ENCODE assay signal across 24 cellular contexts in the genomic region with DNA sequence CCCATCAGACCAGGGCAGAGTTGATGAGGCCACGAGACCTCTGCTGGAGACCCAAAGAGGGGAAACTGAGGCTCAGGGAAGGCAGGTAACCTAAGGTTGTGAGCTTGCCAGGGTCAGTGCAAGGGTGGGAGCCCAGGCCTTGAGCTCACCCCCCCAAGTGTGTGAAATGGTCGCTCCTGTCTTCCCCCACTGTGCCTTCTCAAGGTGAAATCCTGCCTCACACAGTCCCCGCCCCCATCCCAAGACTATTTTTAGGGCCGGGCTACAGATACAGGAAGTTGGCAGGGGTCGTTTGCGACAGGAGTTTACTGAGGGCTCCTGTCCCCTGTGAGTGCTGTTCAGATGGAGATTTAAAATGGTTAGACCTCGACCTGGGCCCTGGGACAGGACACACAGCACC. TPM values are rescaled to one million over a fixed set of nuclear protein-coding genes. Genes with fewer than 3 reads are reported as not detected.
A peak's percentile ranks its signal among the peaks of the same experiment; 100 is the strongest.
DNase-seq lines count a peak whose midpoint lies in the region; ATAC-seq and TF ChIP-seq lines count a peak whose summit lies in the region.
"Had no signal": no experiment of that assay in that cellular context is flagged by ENCODE, and none has a peak within 500 bp of the region (broad histone marks: within the 10 kb centered on the region; RNA-seq: fewer than 3 reads in every experiment).

No MANE protein-coding gene starts in this region.

- peaks cover 0 to 11% (median 8%) of the 10 kb centered on the region in 11 experiments; a peak in 13 of 22 replicates for H3K9me3 ChIP-seq in BLaER1 treated with 17β-estradiol and CSF1 and Interleukin-3, amounts not matched to agents 10 nM and 100 nM (replicated peaks in 1 of 11)
- H3K9me3 ChIP-seq in WERI-Rb-1 (ENCODE audit: severe bottlenecking) = no peaks in the 10 kb centered on the region
- no peaks in the 10 kb centered on the region for H3K9me3 ChIP-seq in right cardiac atrium (ENCODE audit: control insufficient read depth, low read length)
- H3K9me3 ChIP-seq in lower lobe of right lung = no peaks in the 10 kb centered on the region
- H3K9me3 ChIP-seq: A549, pancreas, SJSA1, thoracic aorta had no signal

- H3K27ac Mint-ChIP-seq in WTC11 = no peak overlapping the region
- H3K27ac Mint-ChIP-seq: activated naive CD4-positive, alpha-beta T cell treated with anti-CD3 and anti-CD28 coated beads, Interleukin-2, amount 10 ng/mL, durations not matched to agents 7 days and 5 days; activated T-cell treated with anti-CD3 and anti-CD28 coated beads, Interleukin-2, amount 50 U/mL, for 24 hours; natural killer cell treated with Interleukin-12 subunit alpha and Interleukin-12 subunit beta and Interleukin-15 and Interleukin-18, amount 100 ng/mL, for 72 hours had no signal

- peaks cover 5% of the 10 kb centered on the region for H3K4me1 Mint-ChIP-seq in WTC11

- TF ChIP-seq CTCF in WERI-Rb-1 (IDR thresholded peaks at IDR 0.05; ENCODE audit: low read depth, low read length) = no peak
- no peak for TF ChIP-seq CTCF in lower lobe of right lung (IDR thresholded peaks at IDR 0.05)
- no peak for TF ChIP-seq CTCF in WTC11 (IDR thresholded peaks at IDR 0.05)

- intact Hi-C loops in right cardiac atrium (cut with DNase I) = loop anchor here in 1 of 4 donors (10.0 kb wide), 1 partner anchor 80 kb away; no protein-coding TSS in a partner anchor
- intact Hi-C loops in lower lobe of right lung (cut with DNase I) = no loop called here

- H3K27me3 ChIP-seq in BLaER1 treated with 17β-estradiol and CSF1 and Interleukin-3, amounts not matched to agents 10 nM and 100 nM = peaks cover 0 to 12% (median 6%) of the 10 kb centered on the region in 11 experiments; a peak in 13 of 22 replicates
- H3K27me3 ChIP-seq in WERI-Rb-1 (ENCODE audit: insufficient read depth, low read depth, severe bottlenecking) = no peaks in the 10 kb centered on the region
- H3K27me3 ChIP-seq in right cardiac atrium (ENCODE audit: control insufficient read depth, insufficient read depth) = no peaks in the 10 kb centered on the region
- H3K27me3 ChIP-seq in lower lobe of right lung (ENCODE audit: low read depth) = peaks cover 4% of the 10 kb centered on the region
- H3K27me3 ChIP-seq: pancreas, SJSA1 had no signal

- H3K27me3 Mint-ChIP-seq in WTC11 (ENCODE audit: low read depth) = peaks cover 2% of the 10 kb centered on the region; the same call in 1 of the 2 replicates

- H3K4me3 Mint-ChIP-seq in WTC11 = no peak overlapping the region
- H3K4me3 Mint-ChIP-seq: activated naive CD4-positive, alpha-beta T cell treated with anti-CD3 and anti-CD28 coated beads, Interleukin-2, amount 10 ng/mL, durations not matched to agents 7 days and 5 days; activated T-cell treated with anti-CD3 and anti-CD28 coated beads, Interleukin-2, amount 50 U/mL, for 24 hours; central memory CD8-positive, alpha-beta T cell; natural killer cell treated with Interleukin-12 subunit alpha and Interleukin-12 subunit beta and Interleukin-15 and Interleukin-18, amount 100 ng/mL, for 72 hours had no signal

- H3K27ac ChIP-seq in BLaER1 treated with 17β-estradiol and CSF1 and Interleukin-3, amounts not matched to agents 10 nM and 100 nM = peak overlapping the region in 8 of 11 experiments; percentile 41 to 70 (median 62); a peak in 16 of 22 replicates
- H3K27ac ChIP-seq in WERI-Rb-1 = peak overlapping the region; percentile 70
- peak overlapping the region; percentile 46 for H3K27ac ChIP-seq in right cardiac atrium (ENCODE audit: low read length)
- no peak overlapping the region for H3K27ac ChIP-seq in lower lobe of right lung
- H3K27ac ChIP-seq: A549, pancreas, SJSA1, thoracic aorta had no signal

- peaks cover 7% of the 10 kb centered on the region for H3K9me3 Mint-ChIP-seq in WTC11
- H3K9me3 Mint-ChIP-seq: activated naive CD4-positive, alpha-beta T cell treated with anti-CD3 and anti-CD28 coated beads, Interleukin-2, amount 10 ng/mL, durations not matched to agents 7 days and 5 days; activated T-cell treated with anti-CD3 and anti-CD28 coated beads, Interleukin-2, amount 50 U/mL, for 24 hours; central memory CD8-positive, alpha-beta T cell; natural killer cell treated with Interleukin-12 subunit alpha and Interleukin-12 subunit beta and Interleukin-15 and Interleukin-18, amount 100 ng/mL, for 72 hours had no signal

- H3K4me1 ChIP-seq in BLaER1 treated with 17β-estradiol and CSF1 and Interleukin-3, amounts not matched to agents 10 nM and 100 nM = peaks cover 34 to 71% (median 59%) of the 10 kb centered on the region in 10 experiments
- no peaks in the 10 kb centered on the region for H3K4me1 ChIP-seq in right cardiac atrium (ENCODE audit: control insufficient read depth, insufficient read depth, low read length)
- peaks cover 13% of the 10 kb centered on the region for H3K4me1 ChIP-seq in lower lobe of right lung
- H3K4me1 ChIP-seq: SJSA1 had no signal

- no peaks in the 10 kb centered on the region for H3K36me3 ChIP-seq in BLaER1 treated with 17β-estradiol and CSF1 and Interleukin-3, amounts not matched to agents 10 nM and 100 nM
- H3K36me3 ChIP-seq in WERI-Rb-1 (no peaks in the 10 kb centered on the region), lower lobe of right lung (no peaks in the 10 kb centered on the region)
- H3K36me3 ChIP-seq: pancreas, SJSA1, thoracic aorta had no signal

- H4K20me1 ChIP-seq in BLaER1 treated with 17β-estradiol and CSF1 and Interleukin-3, amounts not matched to agents 10 nM and 100 nM = peaks cover 0 to 8% (median 0%) of the 10 kb centered on the region in 11 experiments; a peak in 11 of 22 replicates

- H3K36me3 Mint-ChIP-seq in WTC11 = no peaks in the 10 kb centered on the region
- H3K36me3 Mint-ChIP-seq: activated naive CD4-positive, alpha-beta T cell treated with anti-CD3 and anti-CD28 coated beads, Interleukin-2, amount 10 ng/mL, durations not matched to agents 7 days and 5 days; natural killer cell treated with Interleukin-12 subunit alpha and Interleukin-12 subunit beta and Interleukin-15 and Interleukin-18, amount 100 ng/mL, for 72 hours had no signal

- H3K4me3 ChIP-seq in BLaER1 treated with 17β-estradiol and CSF1 and Interleukin-3, amounts not matched to agents 10 nM and 100 nM = peak overlapping the region in 7 of 10 experiments; percentile 13 to 48 (median 21); a peak in 6 of 20 replicates
- H3K4me3 ChIP-seq in WERI-Rb-1 (ENCODE audit: low read depth, low read length) (no peak overlapping the region), right cardiac atrium (ENCODE audit: low read length) (no peak overlapping the region), lower lobe of right lung (no peak overlapping the region)
- H3K4me3 ChIP-seq: A549, pancreas, SJSA1, thoracic aorta had no signal

- H3K9ac ChIP-seq in BLaER1 treated with 17β-estradiol and CSF1 and Interleukin-3, amounts not matched to agents 10 nM and 100 nM = peak overlapping the region in 8 of 11 experiments; percentile 16 to 70 (median 54); a peak in 13 of 22 replicates

- CTCF ChIA-PET in WTC11 (lab: Charles Lee) = interaction anchor here (0.5 to 2.9 kb wide), 7 partner anchors 17 to 93 kb away, joined by 3 to 23 read pairs (median 4); no protein-coding TSS in a partner anchor
- CTCF ChIA-PET in HEK293T (lab: Yijun Ruan, JAX) = interaction anchor here (0.6 kb wide), 1 partner anchor 314 kb away, joined by 6 read pairs; no protein-coding TSS in a partner anchor

- WGBS in right cardiac atrium = 29% methylated on average over 7 of the region's 7 CpGs

- ATAC-seq in right cardiac atrium = peak; percentile 7 to 50
- ATAC-seq in lower lobe of right lung = no peak
- no peak for ATAC-seq in WTC11
- ATAC-seq: A549; activated CD4-positive, CD25-positive, alpha-beta regulatory T cell treated with anti-CD3 and anti-CD28 coated beads, Interleukin-2, amount 50 U/mL, for 24 hours; natural killer cell treated with Interleukin-12 subunit alpha and Interleukin-12 subunit beta and Interleukin-15 and Interleukin-18, amount 100 ng/mL, for 72 hours had no signal

- POLR2A ChIA-PET in WTC11 (lab: Charles Lee) = no interaction called here
- POLR2A ChIA-PET in HEK293T (lab: Yijun Ruan, JAX) = no interaction called here

- DNase-seq in NAMALWA (ENCODE audit: low spot score) (peak; percentile 42), WERI-Rb-1 (no peak), right cardiac atrium (no peak), lower lobe of right lung (no peak), WTC11 (ENCODE audit: low spot score) (no peak), NCI-H1436 (lab: John Stamatoyannopoulos, UW) (no peak), HEK293T (ENCODE audit: extremely low spot score) (no peak)
- DNase-seq: activated naive CD4-positive, alpha-beta T cell treated with anti-CD3 and anti-CD28 coated beads, Interleukin-2, amount 10 ng/mL, durations not matched to agents 7 days and 5 days; activated T-cell treated with anti-CD3 and anti-CD28 coated beads, Interleukin-2, amount 50 U/mL, for 24 hours; foreskin fibroblast; kidney glomerular epithelial cell; NCI-H1436 treated with DMSO at 0.1 percent for 48 hours; NCI-H2171; NCI-H524 treated with DMSO at 0.1 percent for 48 hours; pancreas had no signal

- H3K4me2 ChIP-seq in BLaER1 treated with 17β-estradiol and CSF1 and Interleukin-3, amounts not matched to agents 10 nM and 100 nM = peak overlapping the region; percentile 64 to 98 (median 91)
- H3K4me2 ChIP-seq: A549 had no signal

TF ChIP-seq in HEK293T, 16 proteins besides CTCF, POLR2A, EP300 and RAD21:
- no peak for TF ChIP-seq ARNT (IDR thresholded peaks at IDR 0.05)
TF ChIP-seq in HEK293T: peak in this region for 0.

RNA-seq across cellular contexts. Expression of a gene that starts 18.7 kb away (rescaled TPM):
- 1 to 10 TPM; 2.3 to 3.1 (median 2.5) TPM for total RNA-seq in right cardiac atrium
- 1.5 TPM for polyA plus RNA-seq in right cardiac atrium
- 1.8 TPM for total RNA-seq in lower lobe of right lung
- 1.4 to 2.3 TPM (median 1.6 TPM) in 3 replicates for total RNA-seq in WTC11 (2021)
- total RNA-seq: natural killer cell treated with Interleukin-12 subunit alpha and Interleukin-12 subunit beta and Interleukin-15 and Interleukin-18, amount 100 ng/mL, for 72 hours; SJSA1; T-helper 2 cell treated with Interferon-gamma antibody and Interleukin-4, amounts not matched to agents 100 ng/mL and 5 ng/mL, for 36 hours had no signal
- polyA plus RNA-seq: BJ had no signal

Comparison
In these comparisons a context has a peak if more than half of its experiments do, and no peak if none do; other contexts are left out.
1. H3K4me3 ChIP-seq: peak in BLaER1 treated with 17β-estradiol and CSF1 and Interleukin-3, amounts not matched to agents 10 nM and 100 nM (7 of 10); none in WERI-Rb-1 (single experiment), right cardiac atrium (single experiment) and lower lobe of right lung (single experiment).
2. ATAC-seq: peak in right cardiac atrium (2 of 2); none in lower lobe of right lung (0 of 2) and WTC11 (single experiment).